Comparison of ENCODE assay signal across 19 cellular contexts in genomic region chr6:3360727-3361045, GRCh38.
DNase-seq lines count a peak whose midpoint lies in the region; ATAC-seq and TF ChIP-seq lines count a peak whose summit lies in the region.
"Had no signal": no experiment of that assay in that cellular context is flagged by ENCODE, and none has a peak within 500 bp of the region (broad histone marks: within the 10 kb centered on the region; RNA-seq: fewer than 3 reads in every experiment).

No MANE protein-coding gene starts in this region.

- H3K4me1 Mint-ChIP-seq in glutamatergic neuron (ENCODE audit: low read depth, unreplicated experiment), result peaks cover 77% of the 10 kb centered on the region
- peaks cover 70% of the 10 kb centered on the region for H3K4me1 Mint-ChIP-seq in neural progenitor cell
- H3K4me1 Mint-ChIP-seq in effector memory CD8-positive, alpha-beta T cell (ENCODE audit: low read depth in 2 of 2), result peaks cover 7% of the 10 kb centered on the region in 2 donors

- intact Hi-C loops in HCT116 (cut with micrococcal nuclease), result no loop called here
- intact Hi-C loops in IMR-90 (cut with micrococcal nuclease), result no loop called here
- intact Hi-C loops in lower leg skin (cut with DNase I; ENCODE audit: low total_unique reads), result loop anchor here (10.0 kb wide), 1 partner anchor 74 kb away; no protein-coding TSS in a partner anchor

- 94% methylated on average over 6 of the region's 16 CpGs; no CpG with 5 or more reads in 1 of the 2 experiments for WGBS in IMR-90 (ENCODE audit: extremely low coverage in 2 of 2, insufficient read length in 1 of 2), 2 experiments
- 96 to 97% methylated on average over 16 of the region's 16 CpGs for WGBS in lower leg skin, 2 donors

- H2BK5ac ChIP-seq in IMR-90 (ENCODE audit: low read depth, low read length, poor library complexity, severe bottlenecking), result no peak overlapping the region

- H4K20me1 ChIP-seq in HCT116 (ENCODE audit: insufficient read depth) (no peaks in the 10 kb centered on the region), IMR-90 (ENCODE audit: insufficient read depth, low read length) (no peaks in the 10 kb centered on the region), neural progenitor cell (ENCODE audit: low read depth) (no peaks in the 10 kb centered on the region)

- H3K18ac ChIP-seq in IMR-90 (ENCODE audit: low read depth, low read length), result no peak overlapping the region

- H3K4me1 ChIP-seq in HCT116 (ENCODE audit: control insufficient read depth in 1 of 2, insufficient read depth in 2 of 2, low read length in 2 of 2) (peaks cover 45 to 68% of the 10 kb centered on the region in 2 experiments), IMR-90 (ENCODE audit: control insufficient read depth, insufficient read depth, low read length) (no peaks in the 10 kb centered on the region; the same call in 1 of the 2 replicates), neural progenitor cell (peaks cover 19% of the 10 kb centered on the region)
- H3K4me1 ChIP-seq: BE2C had no signal

- CTCF ChIA-PET in HCT116 (lab: Charles Lee) (no interaction called here), IMR-90 (lab: Yijun Ruan, JAX) (no interaction called here)

- H3K27ac Mint-ChIP-seq in glutamatergic neuron (ENCODE audit: unreplicated experiment) (peak overlapping the region; percentile 83), neural progenitor cell (no peak overlapping the region)
- no peak overlapping the region for H3K27ac Mint-ChIP-seq in effector memory CD8-positive, alpha-beta T cell

- no peak overlapping the region for H3K4ac ChIP-seq in IMR-90 (ENCODE audit: low read depth, low read length)

- H3K9me3 ChIP-seq in HCT116 (ENCODE audit: control insufficient read depth in 1 of 2, insufficient read depth in 1 of 2, low read depth in 1 of 2, low read length in 2 of 2) (no peaks in the 10 kb centered on the region), IMR-90 (ENCODE audit: control insufficient read depth, insufficient read depth, low read length) (no peaks in the 10 kb centered on the region), neural progenitor cell (ENCODE audit: low read depth) (no peaks in the 10 kb centered on the region)
- H3K9me3 ChIP-seq: BE2C had no signal

- no peaks in the 10 kb centered on the region for H3K79me1 ChIP-seq in IMR-90 (ENCODE audit: low read depth in 1 of 2, low read length in 2 of 2)

- H2AK5ac ChIP-seq in IMR-90 (ENCODE audit: low read depth, low read length), result no peak overlapping the region

- H2AFZ ChIP-seq in HCT116 (ENCODE audit: low read depth, low read length, poor library complexity, severe bottlenecking) (no peak overlapping the region), IMR-90 (replicated peaks; ENCODE audit: low read length, poor library complexity) (no peak overlapping the region), neural progenitor cell (replicated peaks) (no peak overlapping the region)

- H3K9me2 ChIP-seq in HCT116 (ENCODE audit: insufficient read depth), result no peaks in the 10 kb centered on the region

- H4K91ac ChIP-seq in IMR-90 (ENCODE audit: insufficient read depth, low read depth, low read length), result no peak overlapping the region

- POLR2A ChIA-PET in HCT116 (lab: Charles Lee), result no interaction called here
- POLR2A ChIA-PET in IMR-90 (lab: Charles Lee; ENCODE audit: unreplicated experiment), result no interaction called here

- in situ Hi-C loops in IMR-90 (cut with MboI; ENCODE audit: low sequenced_read_pairs), result no loop called here

- no peak overlapping the region for H3K23ac ChIP-seq in IMR-90 (ENCODE audit: low read depth, low read length)

- H3K36me3 Mint-ChIP-seq in glutamatergic neuron (ENCODE audit: unreplicated experiment), result no peaks in the 10 kb centered on the region
- H3K36me3 Mint-ChIP-seq in neural progenitor cell, result peaks cover 31% of the 10 kb centered on the region
- peaks cover 10% of the 10 kb centered on the region for H3K36me3 Mint-ChIP-seq in effector memory CD8-positive, alpha-beta T cell (ENCODE audit: insufficient read depth)
- H3K36me3 Mint-ChIP-seq: CD4-positive, CD25-positive, alpha-beta regulatory T cell had no signal

- H3K4me3 Mint-ChIP-seq in glutamatergic neuron (ENCODE audit: unreplicated experiment) (peak overlapping the region; percentile 13), neural progenitor cell (peak overlapping the region; percentile 49)
- H3K4me3 Mint-ChIP-seq in effector memory CD8-positive, alpha-beta T cell, result no peak overlapping the region
- H3K4me3 Mint-ChIP-seq: CD8-positive, alpha-beta memory T cell had no signal

- H3K9me3 Mint-ChIP-seq in glutamatergic neuron (ENCODE audit: unreplicated experiment) (peaks cover 26% of the 10 kb centered on the region), neural progenitor cell (no peaks in the 10 kb centered on the region)
- H3K9me3 Mint-ChIP-seq in effector memory CD8-positive, alpha-beta T cell, result no peaks in the 10 kb centered on the region
- H3K9me3 Mint-ChIP-seq: CD4-positive, CD25-positive, alpha-beta regulatory T cell had no signal

- no peak overlapping the region for H4K8ac ChIP-seq in IMR-90 (ENCODE audit: low read depth in 2 of 2, low read length in 2 of 2)

- ATAC-seq in HCT116 (no peak), IMR-90 (ENCODE audit: low read depth) (no peak), HG02852 (IDR thresholded peaks at IDR 0.05; ENCODE audit: unreplicated experiment) (no peak)
- ATAC-seq in effector memory CD8-positive, alpha-beta T cell (replicated peaks), result no peak

- no peak overlapping the region for H2BK15ac ChIP-seq in IMR-90 (ENCODE audit: low read depth, low read length)

- H3K4me2 ChIP-seq in HCT116 (ENCODE audit: low read length) (peak overlapping the region; percentile 56), IMR-90 (ENCODE audit: low read depth, low read length) (no peak overlapping the region), neural progenitor cell (no peak overlapping the region)
- H3K4me2 ChIP-seq: KMS-11 had no signal

- DNase-seq in HCT116 (ENCODE audit: low read depth, low spot score) (no peak), IMR-90 (no peak), glutamatergic neuron (no peak), neural progenitor cell (ENCODE audit: low spot score) (no peak), lower leg skin (ENCODE audit: low spot score in 2 of 2) (no peak), NCI-H1417 (lab: John Stamatoyannopoulos, UW) (no peak)
- DNase-seq in effector memory CD8-positive, alpha-beta T cell, result no peak
- DNase-seq: ACHN; BE2C; C1 segment of cervical spinal cord; CD4-positive, CD25-positive, alpha-beta regulatory T cell; CD8-positive, alpha-beta memory T cell; COR-L47; DMS 273 treated with DMSO at 0.1 percent for 48 hours; DMS53; GOT3; H7 had no signal

- no peak overlapping the region for H4K5ac ChIP-seq in IMR-90 (ENCODE audit: low read depth, low read length)

- H3K9me1 ChIP-seq in IMR-90 (ENCODE audit: insufficient read depth, low read length), result peaks cover 5% of the 10 kb centered on the region; the same call in 1 of the 2 replicates

- no TSS peak for BruUV-seq in HCT116 (replicated peaks; lab: Mats Ljungman, UMichigan)
- no TSS peak for BruUV-seq in IMR-90 (replicated peaks; lab: Mats Ljungman, UMichigan)

- no peaks in the 10 kb centered on the region for H3K79me2 ChIP-seq in HCT116 (ENCODE audit: insufficient read depth, low read length)
- H3K79me2 ChIP-seq in neural progenitor cell (ENCODE audit: low read depth), result no peaks in the 10 kb centered on the region

- H3F3A ChIP-seq in neural progenitor cell (ENCODE audit: low read depth), result peaks cover 16% of the 10 kb centered on the region

- no peak overlapping the region for H3K14ac ChIP-seq in IMR-90 (replicated peaks; ENCODE audit: low read depth, low read length)

- H3K4me3 ChIP-seq in HCT116 (replicated peaks in 1 of 2; ENCODE audit: low read depth in 1 of 2, low read length in 2 of 2) (no peak overlapping the region), IMR-90 (ENCODE audit: insufficient read depth, low read depth, low read length) (no peak overlapping the region), neural progenitor cell (no peak overlapping the region), lower leg skin (ENCODE audit: low read depth, poor library complexity, severe bottlenecking) (no peak overlapping the region)

- H3K27me3 ChIP-seq in HCT116 (ENCODE audit: insufficient read depth, low read length) (no peaks in the 10 kb centered on the region), IMR-90 (ENCODE audit: control insufficient read depth, insufficient read depth, low read length) (peaks cover 19% of the 10 kb centered on the region), neural progenitor cell (peaks cover under 1% of the 10 kb centered on the region)

- H3K9ac ChIP-seq in HCT116 (ENCODE audit: low read length) (no peak overlapping the region), IMR-90 (ENCODE audit: low read depth, low read length) (no peak overlapping the region), neural progenitor cell (no peak overlapping the region)
- H3K9ac ChIP-seq: KMS-11 had no signal

- TF ChIP-seq POLR2A in HCT116 (IDR thresholded peaks at IDR 0.05; ENCODE audit: borderline replicate concordance, extremely low read depth, insufficient read depth, insufficient read length) (no peak), IMR-90 (IDR thresholded peaks at IDR 0.05; ENCODE audit: low read depth, low read length) (no peak), lower leg skin (IDR thresholded peaks at IDR 0.05) (no peak)

- no peak overlapping the region for H2BK20ac ChIP-seq in IMR-90 (ENCODE audit: low read depth, low read length)

- H2AK9ac ChIP-seq in IMR-90 (replicated peaks; ENCODE audit: low read depth, low read length, poor library complexity), result peak overlapping the region; percentile 29

- peaks cover 23% of the 10 kb centered on the region for H3K27me3 Mint-ChIP-seq in glutamatergic neuron (ENCODE audit: unreplicated experiment)
- H3K27me3 Mint-ChIP-seq in neural progenitor cell (ENCODE audit: insufficient read depth, low read depth), result peaks cover under 1% of the 10 kb centered on the region
- H3K27me3 Mint-ChIP-seq in effector memory CD8-positive, alpha-beta T cell, result peaks cover 17 to 33% of the 10 kb centered on the region in 2 donors

- dilution Hi-C loops in IMR-90 (cut with HindIII; ENCODE audit: low sequenced_read_pairs, unreplicated experiment), result no loop called here

- H3K36me3 ChIP-seq in HCT116 (ENCODE audit: control insufficient read depth in 1 of 2, insufficient read depth in 2 of 2, low read length in 2 of 2), result no peaks in the 10 kb centered on the region
- no peaks in the 10 kb centered on the region for H3K36me3 ChIP-seq in IMR-90 (ENCODE audit: control insufficient read depth, insufficient read depth, low read length)
- no peaks in the 10 kb centered on the region for H3K36me3 ChIP-seq in neural progenitor cell
- H3K36me3 ChIP-seq: BE2C had no signal

- TF ChIP-seq RAD21 in HCT116 (IDR thresholded peaks at IDR 0.05; ENCODE audit: low read depth), result no peak
- TF ChIP-seq RAD21 in IMR-90 (IDR thresholded peaks at IDR 0.05; ENCODE audit: low read length), result no peak

- H3K27ac ChIP-seq in HCT116 (ENCODE audit: low read depth, low read length) (no peak overlapping the region), IMR-90 (ENCODE audit: insufficient read depth, low read length) (no peak overlapping the region), neural progenitor cell (no peak overlapping the region)
- H3K27ac ChIP-seq: KMS-11 had no signal

- no peak overlapping the region for H2BK120ac ChIP-seq in IMR-90 (ENCODE audit: low read depth, low read length)

- H3K56ac ChIP-seq in IMR-90 (ENCODE audit: extremely low read depth, insufficient read depth, low read length), result no peak overlapping the region

- TF ChIP-seq CTCF in HCT116 (IDR thresholded peaks at IDR 0.05 in 2 of 3, conservative IDR thresholded peaks at IDR 0.05 in 1 of 3; ENCODE audit: borderline replicate concordance in 1 of 3, insufficient read depth in 1 of 3, low read depth in 2 of 3, low read length in 2 of 3), result no peak
- TF ChIP-seq CTCF in IMR-90 (conservative IDR thresholded peaks at IDR 0.05; ENCODE audit: low read depth, low read length), result no peak
- no peak for TF ChIP-seq CTCF in glutamatergic neuron (IDR thresholded peaks at IDR 0.05; ENCODE audit: partially characterized antibody, unreplicated experiment)
- TF ChIP-seq CTCF in neural progenitor cell (IDR thresholded peaks at IDR 0.05), result no peak
- no peak for TF ChIP-seq CTCF in lower leg skin (IDR thresholded peaks at IDR 0.05)

- RAD21 ChIA-PET in HCT116 (lab: Charles Lee; ENCODE audit: low non-redundant PET in 1 of 2, low total read pairs in 2 of 2, uncharacterized antibody in 2 of 2, unreplicated experiment in 2 of 2), result no interaction called here

Comparison
In these comparisons a context has a peak if more than half of its experiments do, and no peak if none do; other contexts are left out.
1. H3K4me3 Mint-ChIP-seq: peak in glutamatergic neuron (single experiment) and neural progenitor cell (single experiment); none in effector memory CD8-positive, alpha-beta T cell (0 of 2).